ENCODE assay signal across 10 cellular contexts in genomic region chr3:136932978-136933812, GRCh38. TPM values are rescaled to one million over a fixed set of nuclear protein-coding genes. Genes with fewer than 3 reads are reported as not detected.
A peak's percentile ranks its signal among the peaks of the same experiment; 100 is the strongest.
DNase-seq lines count a peak whose midpoint lies in the region; ATAC-seq, FAIRE-seq and TF ChIP-seq lines count a peak whose summit lies in the region.
"Had no signal": no experiment of that assay in that cellular context is flagged by ENCODE, and none has a peak within 500 bp of the region (broad histone marks: within the 10 kb centered on the region; RNA-seq: fewer than 3 reads in every experiment).

No MANE protein-coding gene starts in this region.

- H3K9ac ChIP-seq in GM12878 (ENCODE audit: control insufficient read depth, insufficient read depth, low read length): no peak overlapping the region

- H3K9me2 ChIP-seq in DOHH2 (replicated peaks; ENCODE audit: control insufficient read depth, low read length): no peaks in the 10 kb centered on the region

- TF ChIP-seq POLR2A in GM12878 (IDR thresholded peaks at IDR 0.05; ENCODE audit: low read depth, low read length): no peak

- no peak overlapping the region for H2AFZ ChIP-seq in GM12878 (ENCODE audit: control insufficient read depth, low read depth, low read length)

- H3K4me2 ChIP-seq in DOHH2 (ENCODE audit: low read length) (peak overlapping the region; percentile 48), GM12878 (ENCODE audit: control insufficient read depth, insufficient read depth) (no peak overlapping the region)

- peaks cover 10% of the 10 kb centered on the region for H3F3A ChIP-seq in DOHH2 (ENCODE audit: control insufficient read depth, insufficient read depth)

- no peaks in the 10 kb centered on the region for H3K27me3 ChIP-seq in DOHH2 (ENCODE audit: control insufficient read depth, low read length)
- no peaks in the 10 kb centered on the region for H3K27me3 ChIP-seq in GM12878 (replicated peaks in 1 of 2; ENCODE audit: control insufficient read depth in 2 of 2, insufficient read depth in 2 of 2, low read length in 1 of 2)

- FAIRE-seq in GM12878 (lab: Jason Lieb, UNC): no peak

- DNase-seq in GM12878 (ENCODE audit: low read depth, low spot score): no peak
- no peak for DNase-seq in nephron progenitor cell
- no peak for DNase-seq in occipital lobe (lab: John Stamatoyannopoulos, UW)
- DNase-seq in GM13977 (ENCODE audit: low spot score): no peak
- DNase-seq: activated CD4-positive, alpha-beta T cell treated with anti-CD3 and anti-CD28 coated beads, Interleukin-2, amount 10 ng/mL, durations not matched to agents 7 days and 5 days; anterior cingulate cortex; NCI-H1092 treated with DMSO at 0.1 percent for 48 hours had no signal

- H3K27ac ChIP-seq in DOHH2 (ENCODE audit: low read depth, low read length): peak overlapping the region; percentile 67
- peak overlapping the region; percentile 59 for H3K27ac ChIP-seq in GM12878 (ENCODE audit: control insufficient read depth, insufficient read depth)

- in situ Hi-C loops in GM12878 (cut with MboI): no loop called here
- in situ Hi-C loops in GM13977 (cut with MboI; ENCODE audit: low pct_unique_long_range_greater_than_20kb, low sequenced_read_pairs, unreplicated experiment): no loop called here

- TF ChIP-seq EP300 in GM12878 (IDR thresholded peaks at IDR 0.05; ENCODE audit: borderline replicate concordance in 1 of 2, control insufficient read depth in 1 of 2, low read depth in 2 of 2, low read length in 2 of 2): no peak

- 57% methylated on average over 2 of the region's 2 CpGs for WGBS in GM12878 (ENCODE audit: insufficient coverage, insufficient replicate concordance, low lambda C conversion rate, missing lambda C conversion rate)

- peaks cover 55% of the 10 kb centered on the region for H3K4me1 ChIP-seq in DOHH2 (ENCODE audit: control insufficient read depth, low read length)
- peaks cover 9% of the 10 kb centered on the region; the same call in 1 of the 2 replicates for H3K4me1 ChIP-seq in GM12878 (ENCODE audit: control insufficient read depth, insufficient read depth, low read length)

- SMC1A ChIA-PET in GM12878 (lab: Charles Lee; ENCODE audit: uncharacterized antibody, unreplicated experiment): interaction anchor here (0.8 to 1.5 kb wide), 9 partner anchors 9 to 96 kb away, joined by 3 to 6 read pairs (median 4); partner anchors contain the start of gene NCK1

- H3K36me3 ChIP-seq in DOHH2 (ENCODE audit: control insufficient read depth, low read length): peaks cover 26% of the 10 kb centered on the region
- peaks cover 0 to 9% of the 10 kb centered on the region in 2 experiments; a peak in 1 of 4 replicates for H3K36me3 ChIP-seq in GM12878 (ENCODE audit: control insufficient read depth in 2 of 2, insufficient read depth in 2 of 2, low read length in 1 of 2)

- H4K20me1 ChIP-seq in DOHH2 (ENCODE audit: control insufficient read depth, insufficient read depth, low read depth, low read length) (no peaks in the 10 kb centered on the region; the same call in 1 of the 2 replicates), GM12878 (ENCODE audit: control insufficient read depth, insufficient read depth) (no peaks in the 10 kb centered on the region)

- H3K9me3 Mint-ChIP-seq in nephron progenitor cell: peaks cover 31% of the 10 kb centered on the region

- POLR2A ChIA-PET in GM12878 (lab: Charles Lee): no interaction called here

- intact Hi-C loops in GM12878 (cut with micrococcal nuclease; ENCODE audit: unreplicated experiment): no loop called here

- TF ChIP-seq CTCF in DOHH2 (IDR thresholded peaks at IDR 0.05; ENCODE audit: low read depth, low read length, poor library complexity, severe bottlenecking) (no peak), GM12878 (IDR thresholded peaks at IDR 0.05 in 2 of 3, conservative IDR thresholded peaks at IDR 0.05 in 1 of 3; ENCODE audit: control insufficient read depth in 2 of 3, extremely low read depth in 1 of 3, insufficient read depth in 1 of 3, low read depth in 3 of 3, low read length in 3 of 3) (no peak), nephron progenitor cell (IDR thresholded peaks at IDR 0.05) (no peak), GM13977 (IDR thresholded peaks at IDR 0.05; ENCODE audit: extremely low read depth, insufficient read depth, missing control alignments) (no peak)

- TF ChIP-seq RAD21 in GM12878 (IDR thresholded peaks at IDR 0.05; ENCODE audit: insufficient read depth, low read depth, low read length): no peak

- H3K36me3 Mint-ChIP-seq in nephron progenitor cell (ENCODE audit: low read depth): peaks cover 70% of the 10 kb centered on the region

- H3K4me3 ChIP-seq in DOHH2 (ENCODE audit: low read length) (peak overlapping the region; percentile 30; the same call in 1 of the 2 replicates), GM12878 (no peak overlapping the region)

- no peak overlapping the region for H3K4me3 Mint-ChIP-seq in nephron progenitor cell
- H3K4me3 Mint-ChIP-seq: activated CD4-positive, alpha-beta T cell treated with anti-CD3 and anti-CD28 coated beads, Interleukin-2, amount 10 ng/mL, durations not matched to agents 7 days and 5 days had no signal

- peak overlapping the region; percentile 15 for H3K27ac Mint-ChIP-seq in nephron progenitor cell
- H3K27ac Mint-ChIP-seq: activated CD4-positive, alpha-beta T cell treated with anti-CD3 and anti-CD28 coated beads, Interleukin-2, amount 10 ng/mL, durations not matched to agents 7 days and 5 days had no signal

- RAD21 ChIA-PET in GM12878 (lab: Charles Lee; ENCODE audit: unreplicated experiment): interaction anchor here (1.0 to 1.6 kb wide), 5 partner anchors 12 to 181 kb away, joined by 3 to 6 read pairs (median 4); partner anchors contain the start of genes NCK1 and STAG1

- H3K9me3 ChIP-seq in DOHH2 (ENCODE audit: control insufficient read depth, insufficient read depth, low read length): peaks cover 10% of the 10 kb centered on the region
- H3K9me3 ChIP-seq in GM12878 (replicated peaks; ENCODE audit: control insufficient read depth, insufficient read depth, low read length): peaks cover 7% of the 10 kb centered on the region

- H3K27me3 Mint-ChIP-seq in nephron progenitor cell (ENCODE audit: low read depth, poor library complexity): no peaks in the 10 kb centered on the region
- H3K27me3 Mint-ChIP-seq: activated CD4-positive, alpha-beta T cell treated with anti-CD3 and anti-CD28 coated beads, Interleukin-2, amount 10 ng/mL, durations not matched to agents 7 days and 5 days had no signal

- TSS peak; percentile 8 for BruUV-seq in GM12878 (replicated peaks; lab: Mats Ljungman, UMichigan)

- ATAC-seq in GM21515 (IDR thresholded peaks at IDR 0.05; ENCODE audit: unreplicated experiment) (peak; percentile 18), GM12878 (peak; percentile 67), HG02970 (IDR thresholded peaks at IDR 0.05; ENCODE audit: low FRiP score, unreplicated experiment) (no peak)

- peaks cover 47% of the 10 kb centered on the region for H3K79me2 ChIP-seq in DOHH2 (ENCODE audit: control insufficient read depth, low read length)
- H3K79me2 ChIP-seq in GM12878 (ENCODE audit: control insufficient read depth, insufficient read depth, low read length): peaks cover 26% of the 10 kb centered on the region

- CTCF ChIA-PET in GM12878 (lab: Yijun Ruan, JAX): no interaction called here

- H3K4me1 Mint-ChIP-seq in nephron progenitor cell: no peaks in the 10 kb centered on the region

TF ChIP-seq in GM12878, 131 proteins besides CTCF, POLR2A, EP300 and RAD21 (continues in another document):
- no peak for TF ChIP-seq RUNX3 (IDR thresholded peaks at IDR 0.05; ENCODE audit: low read length)
- TF ChIP-seq HDAC2 (IDR thresholded peaks at IDR 0.05): no peak
- TF ChIP-seq SMAD1 (IDR thresholded peaks at IDR 0.05; ENCODE audit: low read depth, partially characterized antibody): no peak
- no peak for TF ChIP-seq MLLT1 (IDR thresholded peaks at IDR 0.05)

RNA-seq across cellular contexts. Expression of gene IL20RB, which starts 24.6 kb away (rescaled TPM):
- 1.5 and 2.0 TPM in 2 replicates for total RNA-seq in GM12878 (2013; cell fraction: nucleolus; rRNA removed)
- 1.1 and 1.3 TPM in 2 replicates for total RNA-seq in GM12878 (2014; rRNA removed)
- 0.60 and 0.94 TPM in 2 replicates for total RNA-seq in GM12878 (2014; rRNA removed; fragmentation: Illumina TruSeq; extraction: Trizol)
- total RNA-seq in GM12878 (2021): 0.58 and 0.97 TPM in 2 replicates
- polyA plus RNA-seq in GM12878 (2011; ENCODE audit: low read depth): 0.17 TPM
- polyA plus RNA-seq in GM12878 (2011; rRNA removed): 0.45 and 0.52 TPM in 2 replicates
- polyA plus RNA-seq in GM12878 (2011; cell fraction: cytosol; rRNA removed): 0.28 and 0.57 TPM in 2 replicates
- polyA plus RNA-seq in GM12878 (2011; cell fraction: nucleus; rRNA removed): 1.3 and 1.4 TPM in 2 replicates
- 0.24 and 0.55 TPM in 2 replicates for polyA plus RNA-seq in GM12878 (2012)
- polyA plus RNA-seq in GM12878 (2014; fragmentation: Illumina TruSeq; extraction: Trizol): 0.46 and 0.79 TPM in 2 replicates
- under 1 TPM; 0.39 to 0.57 TPM for polyA plus RNA-seq in GM12878 (2014; fragmentation: Nextera tagmentation; extraction: Ambion mirVana)
- 0.52 and 0.96 TPM in 2 replicates for polyA plus RNA-seq in GM12878 (2014; rRNA removed)
- under 1 TPM; 0.21 to 0.31 TPM for polyA plus RNA-seq in GM12878 (2016; fragmentation: Nextera tagmentation; extraction: Ambion mirVana)
- 0.72 and 1.5 TPM in 2 replicates for polyA minus RNA-seq in GM12878 (2011; rRNA and poly(A)+ RNA removed)
- 1.3 and 2.0 TPM in 2 replicates for polyA minus RNA-seq in GM12878 (2011; cell fraction: cytosol; rRNA and poly(A)+ RNA removed)
- 0.60 and 2.1 TPM in 2 replicates for polyA minus RNA-seq in GM12878 (2011; cell fraction: nucleus; rRNA and poly(A)+ RNA removed)
- 0.62 TPM for total RNA-seq in occipital lobe
